In genomic region chr12:122356192-122356635, GRCh38 we compare ENCODE assay signal across 8 cellular contexts.
DNase-seq lines count a peak whose midpoint lies in the region; ATAC-seq, FAIRE-seq and TF ChIP-seq lines count a peak whose summit lies in the region.

No MANE protein-coding gene starts in this region.

- DNase-seq in Calu3, result peak; percentile 45
- DNase-seq in HuH-7.5 (ENCODE audit: low spot score), result peak; percentile 34
- DNase-seq in PC-9, result peak; percentile 24 to 38
- peak; percentile 1 for DNase-seq in activated T-helper 1 cell treated with Interleukin-2 at 50 U/mL for 16 hours (ENCODE audit: low read depth)
- DNase-seq in foreskin fibroblast, result peak; percentile 58 to 85
- peak in 1 of 6 donors; percentile 34 for DNase-seq in pancreas
- peak in 1 of 2 donors; percentile 48 for DNase-seq in uterus

- H3K4me1 ChIP-seq in PC-9 (replicated peaks; ENCODE audit: insufficient read depth) (no peaks in the 10 kb centered on the region), pancreas (no peaks in the 10 kb centered on the region), uterus (no peaks in the 10 kb centered on the region)

- H3K36me3 ChIP-seq in PC-9 (ENCODE audit: low read depth) (0 out of 2 replicates have a peak, but pooled peaks cover 14% of the 10 kb centered on the region), pancreas (peaks cover 8 to 58% (median 16%) of the 10 kb centered on the region in 3 donors), uterus (peaks cover 0 to 4% of the 10 kb centered on the region in 2 donors)

- no peak overlapping the region for H3K4me3 Mint-ChIP-seq in Calu3 (ENCODE audit: low read depth, unreplicated experiment)

- H3K36me3 Mint-ChIP-seq in Calu3 (ENCODE audit: insufficient read depth, unreplicated experiment), result peaks cover 55% of the 10 kb centered on the region

- no peak overlapping the region for H2AFZ ChIP-seq in PC-9

- no peaks in the 10 kb centered on the region for H3K9me3 Mint-ChIP-seq in Calu3 (ENCODE audit: low read depth, unreplicated experiment)

- no peaks in the 10 kb centered on the region for H3K9me2 ChIP-seq in PC-9 (ENCODE audit: insufficient read depth)

- no peaks in the 10 kb centered on the region for H3K9me3 ChIP-seq in PC-9 (ENCODE audit: insufficient read depth, low read depth)
- H3K9me3 ChIP-seq in pancreas, result no peaks in the 10 kb centered on the region
- no peaks in the 10 kb centered on the region for H3K9me3 ChIP-seq in uterus

- H3K4me3 ChIP-seq in PC-9 (no peak overlapping the region), foreskin fibroblast (ENCODE audit: low read depth in 1 of 2, low read length in 2 of 2) (no peak overlapping the region), pancreas (no peak overlapping the region), uterus (no peak overlapping the region)

- no peaks in the 10 kb centered on the region for H3K79me2 ChIP-seq in PC-9 (ENCODE audit: low read depth)

- CTCF ChIA-PET in Calu3 (lab: Charles Lee), result interaction anchor here (0.5 to 0.7 kb wide), 3 partner anchors 89 to 855 kb away, joined by 4 to 5 read pairs (median 5); no protein-coding TSS in a partner anchor
- CTCF ChIA-PET in PC-9 (lab: Charles Lee), result interaction anchor here (1.1 kb wide), 1 partner anchor 13 kb away, joined by 3 read pairs; no protein-coding TSS in a partner anchor

- POLR2A ChIA-PET in PC-9 (lab: Charles Lee; ENCODE audit: unreplicated experiment), result no interaction called here

- 54 to 56% methylated on average over 3 of the region's 3 CpGs for WGBS in pancreas, 2 donors

- intact Hi-C loops in Calu3 (cut with micrococcal nuclease; ENCODE audit: unreplicated experiment) (no loop called here), PC-9 (cut with micrococcal nuclease; ENCODE audit: unreplicated experiment) (no loop called here), pancreas (cut with DNase I) (no loop called here), uterus (cut with DNase I; ENCODE audit: low total_unique reads) (no loop called here)

- ATAC-seq in pancreas (peak; percentile 56 to 85 (median 84)), HG03342 (IDR thresholded peaks at IDR 0.05; ENCODE audit: unreplicated experiment) (no peak)

- H3K27ac Mint-ChIP-seq in Calu3 (ENCODE audit: unreplicated experiment), result no peak overlapping the region

- no peak for TF ChIP-seq POLR2A in uterus (IDR thresholded peaks at IDR 0.05)

- H3F3A ChIP-seq in PC-9 (ENCODE audit: insufficient read depth, low read depth), result peaks cover 12% of the 10 kb centered on the region; the same call in 1 of the 2 replicates

- peak; percentile 17 for FAIRE-seq in pancreas (lab: Jason Lieb, UNC)

- BruUV-seq in Calu3 (replicated peaks; lab: Mats Ljungman, UMichigan) (no TSS peak), PC-9 (replicated peaks; lab: Mats Ljungman, UMichigan) (no TSS peak)

- no peaks in the 10 kb centered on the region for H3K27me3 Mint-ChIP-seq in Calu3 (ENCODE audit: unreplicated experiment)

- H3K4me2 ChIP-seq in PC-9, result no peak overlapping the region

- H4K20me1 ChIP-seq in PC-9 (ENCODE audit: insufficient read depth), result no peaks in the 10 kb centered on the region

- H3K27me3 ChIP-seq in PC-9 (ENCODE audit: insufficient read depth, low read depth) (no peaks in the 10 kb centered on the region), pancreas (no peaks in the 10 kb centered on the region), uterus (no peaks in the 10 kb centered on the region)

- TF ChIP-seq CTCF in Calu3 (IDR thresholded peaks at IDR 0.05; ENCODE audit: unreplicated experiment) (peak; percentile 66), PC-9 (conservative IDR thresholded peaks at IDR 0.05) (peak; percentile 87), foreskin fibroblast (IDR thresholded peaks at IDR 0.05; ENCODE audit: low read depth, low read length) (peak; percentile 71), pancreas (IDR thresholded peaks at IDR 0.05) (peak; percentile 32 to 65 (median 50)), uterus (IDR thresholded peaks at IDR 0.05) (peak; percentile 55 to 70 (median 64))

- no peaks in the 10 kb centered on the region for H3K4me1 Mint-ChIP-seq in Calu3 (ENCODE audit: low read depth, unreplicated experiment)

- H3K27ac ChIP-seq in PC-9, result no peak overlapping the region
- H3K27ac ChIP-seq in pancreas, result no peak overlapping the region
- no peak overlapping the region for H3K27ac ChIP-seq in uterus
